18 cellular contexts compared by ENCODE assay signal in genomic region chr11:111785076-111785475, GRCh38. TPM values are rescaled to one million over a fixed set of nuclear protein-coding genes. Genes with fewer than 3 reads are reported as not detected.
DNase-seq lines count a peak whose midpoint lies in the region; ATAC-seq and TF ChIP-seq lines count a peak whose summit lies in the region.
"Had no signal": no experiment of that assay in that cellular context is flagged by ENCODE, and none has a peak within 500 bp of the region (broad histone marks: within the 10 kb centered on the region; RNA-seq: fewer than 3 reads in every experiment).

No MANE protein-coding gene starts in this region.

- CTCF ChIA-PET in SK-N-SH (lab: Yijun Ruan, JAX), result interaction anchor here (0.5 to 2.1 kb wide), 3 partner anchors 8 to 180 kb away, joined by 3 to 13 read pairs (median 3); no protein-coding TSS in a partner anchor

- no peaks in the 10 kb centered on the region for H3F3A ChIP-seq in SK-N-SH (replicated peaks; ENCODE audit: insufficient read depth)

- intact Hi-C loops in psoas muscle (cut with DNase I), result no loop called here

- TF ChIP-seq CTCF in right atrium auricular region (IDR thresholded peaks at IDR 0.05) (no peak), psoas muscle (IDR thresholded peaks at IDR 0.05) (no peak), SK-N-SH (IDR thresholded peaks at IDR 0.05) (no peak)

- no peak overlapping the region for H2AFZ ChIP-seq in SK-N-SH (ENCODE audit: low read depth)
- H2AFZ ChIP-seq: GM23338 had no signal

- 85 to 92% (median 91%) methylated on average over 2 of the region's 2 CpGs for WGBS in psoas muscle, 3 donors
- WGBS in SK-N-SH (ENCODE audit: low lambda C conversion rate), result 88% methylated on average over 2 of the region's 2 CpGs

- no peaks in the 10 kb centered on the region for H3K9me3 ChIP-seq in BLaER1
- no peaks in the 10 kb centered on the region for H3K9me3 ChIP-seq in BLaER1 treated with 17β-estradiol and CSF1 and Interleukin-3, amounts not matched to agents 10 nM and 100 nM (replicated peaks in 1 of 11)
- no peaks in the 10 kb centered on the region for H3K9me3 ChIP-seq in right atrium auricular region
- no peaks in the 10 kb centered on the region for H3K9me3 ChIP-seq in psoas muscle
- no peaks in the 10 kb centered on the region for H3K9me3 ChIP-seq in SK-N-SH
- H3K9me3 ChIP-seq: HAP-1 had no signal

- H3K27ac ChIP-seq in BLaER1 (no peak overlapping the region), right atrium auricular region (peak overlapping the region; percentile 79 to 93), psoas muscle (peak overlapping the region; percentile 90), SK-N-SH (ENCODE audit: low read depth in 2 of 2, low read length in 1 of 2) (no peak overlapping the region)
- H3K27ac ChIP-seq in BLaER1 treated with 17β-estradiol and CSF1 and Interleukin-3, amounts not matched to agents 10 nM and 100 nM, result no peak overlapping the region

- H3K36me3 ChIP-seq in BLaER1 (peaks cover 16% of the 10 kb centered on the region), right atrium auricular region (peaks cover 14% of the 10 kb centered on the region), psoas muscle (ENCODE audit: insufficient read depth in 1 of 2, low read depth in 1 of 2) (peaks cover 0 to 26% of the 10 kb centered on the region in 2 donors), SK-N-SH (replicated peaks in 1 of 2; ENCODE audit: control insufficient read depth in 1 of 2, insufficient read depth in 2 of 2, low read length in 1 of 2) (peaks cover 6 to 9% of the 10 kb centered on the region in 2 experiments)
- peaks cover 4 to 42% (median 31%) of the 10 kb centered on the region in 11 experiments; a peak in 20 of 22 replicates for H3K36me3 ChIP-seq in BLaER1 treated with 17β-estradiol and CSF1 and Interleukin-3, amounts not matched to agents 10 nM and 100 nM
- H3K36me3 ChIP-seq: HAP-1 had no signal

- DNase-seq in right atrium auricular region (ENCODE audit: low spot score), result no peak
- DNase-seq in psoas muscle, result no peak
- no peak for DNase-seq in SK-N-SH
- DNase-seq in KG1 (lab: John Stamatoyannopoulos, UW), result no peak
- no peak for DNase-seq in COLO668 (lab: John Stamatoyannopoulos, UW; ENCODE audit: unreplicated experiment)
- DNase-seq: CD4-positive, alpha-beta memory T cell; DMS153; GDM1; Karpas-422; MV-4-11; NCI-H1105 treated with DMSO at 0.1 percent for 48 hours; NCI-H2081 treated with DMSO at 0.1 percent for 48 hours; NCI-H526 treated with DMSO at 0.1 percent for 48 hours; SHP77 had no signal

- ATAC-seq in psoas muscle, result no peak
- ATAC-seq: GM23338 had no signal

- H3K27me3 ChIP-seq in BLaER1 (no peaks in the 10 kb centered on the region), right atrium auricular region (no peaks in the 10 kb centered on the region), psoas muscle (ENCODE audit: insufficient read depth in 3 of 3, low read length in 2 of 3) (no peaks in the 10 kb centered on the region), SK-N-SH (ENCODE audit: insufficient read depth) (no peaks in the 10 kb centered on the region)
- H3K27me3 ChIP-seq in BLaER1 treated with 17β-estradiol and CSF1 and Interleukin-3, amounts not matched to agents 10 nM and 100 nM, result no peaks in the 10 kb centered on the region

- H3K4me2 ChIP-seq in BLaER1 (peak overlapping the region; percentile 49), SK-N-SH (no peak overlapping the region)
- peak overlapping the region in 6 of 11 experiments; percentile 6 to 54 (median 42); a peak in 11 of 22 replicates for H3K4me2 ChIP-seq in BLaER1 treated with 17β-estradiol and CSF1 and Interleukin-3, amounts not matched to agents 10 nM and 100 nM
- H3K4me2 ChIP-seq: GM23338 had no signal

- H3K9ac ChIP-seq in BLaER1, result no peak overlapping the region
- H3K9ac ChIP-seq in BLaER1 treated with 17β-estradiol and CSF1 and Interleukin-3, amounts not matched to agents 10 nM and 100 nM, result peak overlapping the region in 1 of 11 experiments; percentile 27; a peak in 1 of 22 replicates
- H3K9ac ChIP-seq in SK-N-SH, result no peak overlapping the region

- no peaks in the 10 kb centered on the region for H3K9me2 ChIP-seq in SK-N-SH

- TF ChIP-seq EP300 in SK-N-SH (IDR thresholded peaks at IDR 0.05; ENCODE audit: borderline replicate concordance in 1 of 2, low read depth in 1 of 2, low read length in 1 of 2), result no peak

- H4K20me1 ChIP-seq in BLaER1 (no peaks in the 10 kb centered on the region), SK-N-SH (ENCODE audit: insufficient read depth) (no peaks in the 10 kb centered on the region)
- H4K20me1 ChIP-seq in BLaER1 treated with 17β-estradiol and CSF1 and Interleukin-3, amounts not matched to agents 10 nM and 100 nM, result no peaks in the 10 kb centered on the region

- TF ChIP-seq RAD21 in SK-N-SH (IDR thresholded peaks at IDR 0.05; ENCODE audit: low read length), result no peak

- POLR2A ChIA-PET in SK-N-SH (lab: Yijun Ruan, JAX), result no interaction called here

- H3K79me2 ChIP-seq in SK-N-SH (ENCODE audit: insufficient read depth), result no peaks in the 10 kb centered on the region

- H3K4me3 ChIP-seq in BLaER1 (no peak overlapping the region), right atrium auricular region (no peak overlapping the region), psoas muscle (no peak overlapping the region), SK-N-SH (ENCODE audit: low read depth in 2 of 2, low read length in 1 of 2) (no peak overlapping the region)
- no peak overlapping the region for H3K4me3 ChIP-seq in BLaER1 treated with 17β-estradiol and CSF1 and Interleukin-3, amounts not matched to agents 10 nM and 100 nM
- H3K4me3 ChIP-seq: GM23338, HAP-1 had no signal

- peaks cover 24% of the 10 kb centered on the region for H3K4me1 ChIP-seq in BLaER1
- H3K4me1 ChIP-seq in BLaER1 treated with 17β-estradiol and CSF1 and Interleukin-3, amounts not matched to agents 10 nM and 100 nM, result peaks cover 8 to 29% (median 20%) of the 10 kb centered on the region in 10 experiments
- H3K4me1 ChIP-seq in right atrium auricular region, result peaks cover 0 to 32% of the 10 kb centered on the region in 2 donors
- H3K4me1 ChIP-seq in psoas muscle, result peaks cover 36% of the 10 kb centered on the region
- peaks cover 5 to 10% of the 10 kb centered on the region in 2 experiments; a peak in 3 of 4 replicates for H3K4me1 ChIP-seq in SK-N-SH (ENCODE audit: control insufficient read depth in 1 of 2, insufficient read depth in 2 of 2, low read depth in 1 of 2, low read length in 1 of 2)

TF ChIP-seq in SK-N-SH, 30 proteins besides CTCF, POLR2A, EP300 and RAD21:
- TF ChIP-seq IRF3 (IDR thresholded peaks at IDR 0.05; ENCODE audit: low read depth, low read length), result no peak
- no peak for TF ChIP-seq MEF2A (IDR thresholded peaks at IDR 0.05; ENCODE audit: borderline replicate concordance, low read depth)
- no peak for TF ChIP-seq CHD2 (IDR thresholded peaks at IDR 0.05; ENCODE audit: low read length, partially characterized antibody)
- TF ChIP-seq FOXJ3 (CRISPR knock-in tag; IDR thresholded peaks at IDR 0.05), result no peak
- no peak for TF ChIP-seq ELF1 (IDR thresholded peaks at IDR 0.05)
- TF ChIP-seq EZH2phosphoT487 (IDR thresholded peaks at IDR 0.05; ENCODE audit: borderline replicate concordance, low read depth), result no peak
- TF ChIP-seq USF1 (IDR thresholded peaks at IDR 0.05; ENCODE audit: borderline replicate concordance, low read depth), result no peak

RNA-seq across cellular contexts. Expression of gene PPP2R1B, which starts 18.9 kb away (rescaled TPM):
- 10 to 100 TPM in 1 of 2 donors, 1 to 10 TPM in 1; 6.5 to 13.2 TPM for total RNA-seq in right atrium auricular region
- total RNA-seq in psoas muscle, result 10 to 100 TPM in 3 of 4 donors, 1 to 10 TPM in 1; 8.1 to 18.8 (median 14.0) TPM
- polyA plus RNA-seq in psoas muscle, result 10 to 100 TPM in 1 of 3 donors, 1 to 10 TPM in 2; 6.6 to 10.7 (median 8.7) TPM
- 25.9 and 32.3 TPM in 2 replicates for polyA plus RNA-seq in SK-N-SH (2012; rRNA removed)
- polyA plus RNA-seq in SK-N-SH (2012; cell fraction: cytosol; rRNA removed), result 24.9 and 26.8 TPM in 2 replicates
- polyA plus RNA-seq in SK-N-SH (2012; cell fraction: nucleus; rRNA removed), result 27.4 and 48.2 TPM in 2 replicates

Comparison
In these comparisons a context has a peak if more than half of its experiments do, and no peak if none do; other contexts are left out.
1. H3K27ac ChIP-seq: peak in right atrium auricular region (2 of 2) and psoas muscle (single experiment); none in BLaER1 (single experiment), BLaER1 treated with 17β-estradiol and CSF1 and Interleukin-3, amounts not matched to agents 10 nM and 100 nM (0 of 11) and SK-N-SH (0 of 2).